Comparison of ENCODE assay signal across 1 cellular context in genomic region chr7:65770473-65771163, GRCh38.
TF ChIP-seq lines count a peak whose summit lies in the region.
"Not testable (repeated sequence)": the region's sequence is repeated elsewhere in the genome, so short reads cannot be mapped to it uniquely, and the experiment has no call there.

No MANE protein-coding gene starts in this region.

TF ChIP-seq in HepG2, 621 proteins besides CTCF, POLR2A, EP300 and RAD21 (continued from another document and continues in another):
- TF ChIP-seq ZBTB33 (CRISPR knock-in tag; IDR thresholded peaks at IDR 0.05) (0 out of 2 replicates have a peak, but pooled peaks have one; percentile 20), GPN1 (CRISPR knock-in tag; IDR thresholded peaks at IDR 0.05; ENCODE audit: borderline replicate concordance) (0 out of 2 replicates have a peak, but pooled peaks have one; percentile 45), ZNF335 (CRISPR knock-in tag; IDR thresholded peaks at IDR 0.05) (peak; percentile 76; the same call in 1 of the 2 replicates), ZNF567 (CRISPR knock-in tag; IDR thresholded peaks at IDR 0.05; ENCODE audit: borderline replicate concordance) (0 out of 2 replicates have a peak, but pooled peaks have one; percentile 39), SOX13 (CRISPR knock-in tag; conservative IDR thresholded peaks at IDR 0.05 in 1 of 2, IDR thresholded peaks at IDR 0.05 in 1 of 2) (0 out of 4 replicates have a peak, but pooled peaks of 1 of the 2 experiments have one; percentile 9), KAT7 (CRISPR knock-in tag; IDR thresholded peaks at IDR 0.05; ENCODE audit: borderline replicate concordance) (peak; percentile 35; the same call in 1 of the 2 replicates), IKZF4 (CRISPR knock-in tag; IDR thresholded peaks at IDR 0.05; ENCODE audit: borderline replicate concordance, low read depth, not compliant biosample characterization) (peak; percentile 37), NR2F1 (CRISPR knock-in tag; IDR thresholded peaks at IDR 0.05) (peak in 1 of 2 experiments; percentile 27; a peak in 1 of 4 replicates), GATA4 (IDR thresholded peaks at IDR 0.05; ENCODE audit: borderline replicate concordance, low read depth) (peak; percentile 24; the same call in 1 of the 2 replicates), ZNF556 (CRISPR knock-in tag; IDR thresholded peaks at IDR 0.05; ENCODE audit: borderline replicate concordance) (peak; percentile 43; the same call in 1 of the 2 replicates), HNF1B (CRISPR knock-in tag; IDR thresholded peaks at IDR 0.05) (peak; percentile 68; the same call in 1 of the 2 replicates), ARNTL (CRISPR knock-in tag; IDR thresholded peaks at IDR 0.05) (0 out of 2 replicates have a peak, but pooled peaks have one; percentile 32), KLF16 (CRISPR knock-in tag; IDR thresholded peaks at IDR 0.05) (peak in 1 of 2 experiments; percentile 68; a peak in 1 of 4 replicates), ATF7-NPFF (CRISPR knock-in tag; IDR thresholded peaks at IDR 0.05; ENCODE audit: low read depth) (peak; percentile 66; the same call in 1 of the 2 replicates), ZNF317 (CRISPR knock-in tag; IDR thresholded peaks at IDR 0.05) (0 out of 2 replicates have a peak, but pooled peaks have one; percentile 47), ZNF331 (CRISPR knock-in tag; IDR thresholded peaks at IDR 0.05) (peak; percentile 43; the same call in 1 of the 2 replicates), ZMYM4 (CRISPR knock-in tag; IDR thresholded peaks at IDR 0.05) (peak; percentile 78), ZNF619 (CRISPR knock-in tag; IDR thresholded peaks at IDR 0.05) (0 out of 2 replicates have a peak, but pooled peaks have one; percentile 66), NR2C2 (CRISPR knock-in tag; IDR thresholded peaks at IDR 0.05; ENCODE audit: borderline replicate concordance) (peak; percentile 31; the same call in 1 of the 2 replicates), FOXO1 (CRISPR knock-in tag; IDR thresholded peaks at IDR 0.05) (peak; percentile 55), ZSCAN21 (CRISPR knock-in tag; IDR thresholded peaks at IDR 0.05; ENCODE audit: borderline replicate concordance) (peak; percentile 39; the same call in 1 of the 2 replicates), NFYB (CRISPR knock-in tag; IDR thresholded peaks at IDR 0.05) (peak; percentile 62; the same call in 1 of the 2 replicates), ZNF441 (CRISPR knock-in tag; IDR thresholded peaks at IDR 0.05; ENCODE audit: borderline replicate concordance) (peak; percentile 58; the same call in 1 of the 2 replicates), YY1 (IDR thresholded peaks at IDR 0.05; ENCODE audit: insufficient read depth, insufficient replicate concordance, low read depth, low read length) (peak; percentile 12), ZNF343 (CRISPR knock-in tag; IDR thresholded peaks at IDR 0.05) (0 out of 2 replicates have a peak, but pooled peaks have one; percentile 53), EED (CRISPR knock-in tag; IDR thresholded peaks at IDR 0.05) (0 out of 2 replicates have a peak, but pooled peaks have one; percentile 42), ZNF547 (CRISPR knock-in tag; IDR thresholded peaks at IDR 0.05) (peak; percentile 23; the same call in 1 of the 2 replicates), TRAFD1 (CRISPR knock-in tag; IDR thresholded peaks at IDR 0.05; ENCODE audit: borderline replicate concordance) (peak; percentile 70; the same call in 1 of the 2 replicates), RBFOX2 (IDR thresholded peaks at IDR 0.05; ENCODE audit: low read depth, low read length) (peak; percentile 73), DR1 (CRISPR knock-in tag; IDR thresholded peaks at IDR 0.05) (peak; percentile 34; the same call in 1 of the 2 replicates), MYC (CRISPR knock-in tag; IDR thresholded peaks at IDR 0.05; ENCODE audit: borderline replicate concordance) (peak; percentile 73), THAP7 (CRISPR knock-in tag; IDR thresholded peaks at IDR 0.05) (peak; percentile 63; the same call in 1 of the 2 replicates), LCORL (CRISPR knock-in tag; IDR thresholded peaks at IDR 0.05) (peak; percentile 15; the same call in 1 of the 2 replicates), ZBTB20 (CRISPR knock-in tag; IDR thresholded peaks at IDR 0.05; ENCODE audit: borderline replicate concordance, low read depth) (peak; percentile 24; the same call in 1 of the 2 replicates), HINFP (CRISPR knock-in tag; IDR thresholded peaks at IDR 0.05; ENCODE audit: low read depth) (0 out of 2 replicates have a peak, but pooled peaks have one; percentile 50), ZBTB34 (CRISPR knock-in tag; IDR thresholded peaks at IDR 0.05) (0 out of 2 replicates have a peak, but pooled peaks have one; percentile 23), MTERF4 (CRISPR knock-in tag; IDR thresholded peaks at IDR 0.05) (peak; percentile 85; the same call in 1 of the 2 replicates), SOX6 (CRISPR knock-in tag; IDR thresholded peaks at IDR 0.05) (peak; percentile 27; the same call in 1 of the 2 replicates), ELF3 (CRISPR knock-in tag; IDR thresholded peaks at IDR 0.05) (0 out of 2 replicates have a peak, but pooled peaks have one; percentile 6), DMAP1 (CRISPR knock-in tag; IDR thresholded peaks at IDR 0.05) (peak; percentile 63; the same call in 1 of the 2 replicates), TEAD3 (CRISPR knock-in tag; optimal IDR thresholded peaks at IDR 0.05; ENCODE audit: borderline replicate concordance) (peak; percentile 27), ARID5B (CRISPR knock-in tag; IDR thresholded peaks at IDR 0.05) (peak; percentile 22; the same call in 1 of the 2 replicates), MED1 (CRISPR knock-in tag; IDR thresholded peaks at IDR 0.05) (peak; percentile 38; the same call in 1 of the 2 replicates), TAF1 (CRISPR knock-in tag; IDR thresholded peaks at IDR 0.05) (peak; percentile 81), MAZ (CRISPR knock-in tag; IDR thresholded peaks at IDR 0.05; ENCODE audit: low read depth) (peak; percentile 61), BCL3 (CRISPR knock-in tag; IDR thresholded peaks at IDR 0.05) (peak; percentile 52; the same call in 1 of the 2 replicates), BRD4 (CRISPR knock-in tag; IDR thresholded peaks at IDR 0.05) (0 out of 2 replicates have a peak, but pooled peaks have one; percentile 40)
- TF ChIP-seq SOX13 (IDR thresholded peaks at IDR 0.05); LCORL (IDR thresholded peaks at IDR 0.05); SOX6 (IDR thresholded peaks at IDR 0.05); MAZ (IDR thresholded peaks at IDR 0.05; ENCODE audit: borderline replicate concordance, low read depth, low read length): not testable (repeated sequence)
